Comparison of ENCODE assay signal across 17 cellular contexts in genomic region chr4:156784970-156785369, GRCh38.
"Had no signal": no experiment of that assay in that cellular context is flagged by ENCODE, and none has a peak within 500 bp of the region (broad histone marks: within the 10 kb centered on the region; RNA-seq: fewer than 3 reads in every experiment).

No MANE protein-coding gene starts in this region.

- H3K4me1 Mint-ChIP-seq: naive thymus-derived CD8-positive, alpha-beta T cell; stimulated activated effector memory CD8-positive, alpha-beta T cell treated with anti-CD3 and anti-CD28 coated beads, Interleukin-12 subunit alpha, Interleukin-12 subunit beta, amount 100 ng/mL, for 72 hours had no signal

- H3K36me3 Mint-ChIP-seq: naive thymus-derived CD8-positive, alpha-beta T cell; stimulated activated effector memory CD8-positive, alpha-beta T cell treated with anti-CD3 and anti-CD28 coated beads, Interleukin-12 subunit alpha, Interleukin-12 subunit beta, amount 100 ng/mL, for 72 hours had no signal

- ATAC-seq: effector memory CD8-positive, alpha-beta T cell; naive thymus-derived CD8-positive, alpha-beta T cell; right cardiac atrium; stimulated activated effector memory CD8-positive, alpha-beta T cell treated with anti-CD3 and anti-CD28 coated beads, Interleukin-12 subunit alpha, Interleukin-12 subunit beta, amount 100 ng/mL, for 72 hours; stimulated activated naive CD8-positive, alpha-beta T cell treated with anti-CD3 and anti-CD28 coated beads, Interleukin-15, Interleukin-2, amounts not matched to agents 100 U/mL and 50 U/mL, for 24 hours; upper lobe of right lung had no signal

- H3K79me2 ChIP-seq: hepatocyte had no signal

- H2AFZ ChIP-seq: hepatocyte had no signal

- H3K27ac ChIP-seq: hepatocyte, neutrophil, suprapubic skin, tibial artery, upper lobe of right lung, vagina had no signal

- DNase-seq: effector memory CD8-positive, alpha-beta T cell; foreskin melanocyte; head of caudate nucleus; naive thymus-derived CD8-positive, alpha-beta T cell; right cardiac atrium; stimulated activated CD4-positive, alpha-beta T cell treated with anti-CD3 and anti-CD28 coated beads, Interleukin-4, amount 100 ng/mL, for 1 hour; stimulated activated CD8-positive, alpha-beta memory T cell treated with anti-CD3 and anti-CD28 coated beads, Interleukin-4, amount 100 ng/mL, for 48 hours; stimulated activated naive CD8-positive, alpha-beta T cell treated with anti-CD3 and anti-CD28 coated beads, Interleukin-15, Interleukin-2, amounts not matched to agents 100 U/mL and 50 U/mL, for 24 hours; tibial artery; upper lobe of right lung had no signal

- H3K27me3 ChIP-seq: hepatocyte, neutrophil, suprapubic skin, tibial artery, upper lobe of right lung, vagina had no signal

- H3K27me3 Mint-ChIP-seq: dendritic cell treated with granulocyte-macrophage colony-stimulating factor and Interleukin-4, amounts not matched to agents 40 ng/mL and 50 ng/mL, for 4 days; effector memory CD8-positive, alpha-beta T cell had no signal

- H3K4me3 ChIP-seq: hepatocyte, suprapubic skin, tibial artery, upper lobe of right lung, vagina had no signal

- H3K36me3 ChIP-seq: neutrophil, suprapubic skin, tibial artery, upper lobe of right lung, vagina had no signal

- H3K27ac Mint-ChIP-seq: dendritic cell treated with granulocyte-macrophage colony-stimulating factor and Interleukin-4, amounts not matched to agents 40 ng/mL and 50 ng/mL, for 4 days; effector memory CD8-positive, alpha-beta T cell; naive thymus-derived CD8-positive, alpha-beta T cell; stimulated activated effector memory CD8-positive, alpha-beta T cell treated with anti-CD3 and anti-CD28 coated beads, Interleukin-12 subunit alpha, Interleukin-12 subunit beta, amount 100 ng/mL, for 72 hours had no signal

- H3K4me1 ChIP-seq: tibial artery, upper lobe of right lung, vagina had no signal

- H3K4me3 Mint-ChIP-seq: dendritic cell treated with granulocyte-macrophage colony-stimulating factor and Interleukin-4, amounts not matched to agents 40 ng/mL and 50 ng/mL, for 4 days; effector memory CD8-positive, alpha-beta T cell; naive thymus-derived CD8-positive, alpha-beta T cell; stimulated activated effector memory CD8-positive, alpha-beta T cell treated with anti-CD3 and anti-CD28 coated beads, Interleukin-12 subunit alpha, Interleukin-12 subunit beta, amount 100 ng/mL, for 72 hours had no signal

- H3K4me2 ChIP-seq: hepatocyte had no signal

- H3K9me3 ChIP-seq: neutrophil, suprapubic skin, tibial artery, upper lobe of right lung, vagina had no signal

- FAIRE-seq: colon had no signal
